Comparison of ENCODE assay signal across 14 cellular contexts in the genomic region with DNA sequence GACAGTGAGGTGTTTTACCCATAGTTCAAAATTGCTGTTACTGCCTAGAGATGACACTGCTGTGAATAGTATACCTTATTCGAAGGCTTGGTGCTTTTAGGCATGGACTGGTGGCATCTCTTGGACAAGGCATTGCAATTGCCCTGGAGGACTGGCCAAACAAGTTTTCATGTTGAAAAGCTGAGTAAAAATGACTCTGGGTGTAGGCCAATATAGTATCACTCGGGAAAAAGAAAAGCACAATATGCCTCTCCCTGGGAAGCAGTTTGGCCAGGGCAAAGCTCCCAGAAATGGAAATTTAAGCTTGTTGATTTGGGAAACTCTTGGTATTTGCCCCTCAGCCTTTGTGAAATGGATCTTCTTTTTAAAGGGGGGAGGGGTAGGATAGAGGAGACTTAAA. TPM values are rescaled to one million over a fixed set of nuclear protein-coding genes. Genes with fewer than 3 reads are reported as not detected.
DNase-seq lines count a peak whose midpoint lies in the region; ATAC-seq and TF ChIP-seq lines count a peak whose summit lies in the region.
"Had no signal": no experiment of that assay in that cellular context is flagged by ENCODE, and none has a peak within 500 bp of the region (broad histone marks: within the 10 kb centered on the region; RNA-seq: fewer than 3 reads in every experiment).

No MANE protein-coding gene starts in this region.

- CTCF ChIA-PET in activated CD4-positive, alpha-beta T cell treated with anti-CD3 and anti-CD28 coated beads, Interleukin-2, amount 10 ng/mL, durations not matched to agents 7 days and 5 days (lab: Charles Lee) = no interaction called here
- CTCF ChIA-PET in activated CD8-positive, alpha-beta T cell treated with anti-CD3 and anti-CD28 coated beads, Interleukin-2, amount 10 ng/mL, durations not matched to agents 7 days and 5 days (lab: Charles Lee) = no interaction called here

- H3K4me3 ChIP-seq in epithelial cell of esophagus (ENCODE audit: low read length) = no peak overlapping the region
- H3K4me3 ChIP-seq: vagina had no signal

- TF ChIP-seq CTCF in epithelial cell of esophagus (IDR thresholded peaks at IDR 0.05; ENCODE audit: insufficient read depth, low read depth, low read length, missing control alignments) = no peak
- TF ChIP-seq CTCF in nephron (IDR thresholded peaks at IDR 0.05; ENCODE audit: unreplicated experiment in 3 of 3) = no peak

- POLR2A ChIA-PET in activated CD4-positive, alpha-beta T cell treated with anti-CD3 and anti-CD28 coated beads, Interleukin-2, amount 10 ng/mL, durations not matched to agents 7 days and 5 days (lab: Charles Lee) = no interaction called here
- POLR2A ChIA-PET in activated CD8-positive, alpha-beta T cell treated with anti-CD3 and anti-CD28 coated beads, Interleukin-2, amount 10 ng/mL, durations not matched to agents 7 days and 5 days (lab: Charles Lee) = interaction anchor here (1.3 kb wide), 1 partner anchor 15 kb away, joined by 3 read pairs; no protein-coding TSS in a partner anchor

- no peak for DNase-seq in activated CD4-positive, alpha-beta T cell treated with anti-CD3 and anti-CD28 coated beads, Interleukin-2, amount 10 ng/mL, durations not matched to agents 7 days and 5 days
- no peak for DNase-seq in activated CD4-positive, alpha-beta T cell treated with anti-CD3 and anti-CD28 coated beads for 1 hour
- DNase-seq in NCI-H82 (lab: John Stamatoyannopoulos, UW) = peak; percentile 79
- DNase-seq in epithelial cell of esophagus (ENCODE audit: low read depth) = peak; percentile 79
- DNase-seq in activated CD8-positive, alpha-beta T cell treated with anti-CD3 and anti-CD28 coated beads, Interleukin-2, amount 10 ng/mL, durations not matched to agents 7 days and 5 days = no peak
- DNase-seq: aorta; dermis blood vessel endothelial cell; occipital lobe; stimulated activated naive B cell treated with anti-CD40 and anti-IgM and Interleukin-4, amounts not matched to agents 10 μg/mL and 1 μg/mL and 100 μg/mL, for 72 hours had no signal

- peaks cover 16% of the 10 kb centered on the region for H3K36me3 Mint-ChIP-seq in activated CD4-positive, alpha-beta T cell treated with anti-CD3 and anti-CD28 coated beads, Interleukin-2, amount 10 ng/mL, durations not matched to agents 7 days and 5 days (ENCODE audit: low read depth)
- peaks cover 13% of the 10 kb centered on the region for H3K36me3 Mint-ChIP-seq in nephron (ENCODE audit: low read depth)
- H3K36me3 Mint-ChIP-seq in activated CD8-positive, alpha-beta T cell treated with anti-CD3 and anti-CD28 coated beads, Interleukin-2, amount 10 ng/mL, durations not matched to agents 7 days and 5 days (ENCODE audit: low read depth) = peaks cover 20% of the 10 kb centered on the region

- peak overlapping the region; percentile 68 for H3K4me3 Mint-ChIP-seq in activated CD4-positive, alpha-beta T cell treated with anti-CD3 and anti-CD28 coated beads, Interleukin-2, amount 10 ng/mL, durations not matched to agents 7 days and 5 days
- no peak overlapping the region for H3K4me3 Mint-ChIP-seq in nephron
- H3K4me3 Mint-ChIP-seq in activated CD8-positive, alpha-beta T cell treated with anti-CD3 and anti-CD28 coated beads, Interleukin-2, amount 10 ng/mL, durations not matched to agents 7 days and 5 days = no peak overlapping the region
- H3K4me3 Mint-ChIP-seq: memory B cell; stimulated activated naive B cell treated with anti-CD40 and anti-IgM and Interleukin-4, amounts not matched to agents 10 μg/mL and 1 μg/mL and 100 μg/mL, for 72 hours had no signal

- no peaks in the 10 kb centered on the region for H3K27me3 Mint-ChIP-seq in activated CD4-positive, alpha-beta T cell treated with anti-CD3 and anti-CD28 coated beads, Interleukin-2, amount 10 ng/mL, durations not matched to agents 7 days and 5 days
- no peaks in the 10 kb centered on the region for H3K27me3 Mint-ChIP-seq in nephron (ENCODE audit: low read depth)
- H3K27me3 Mint-ChIP-seq in activated CD8-positive, alpha-beta T cell treated with anti-CD3 and anti-CD28 coated beads, Interleukin-2, amount 10 ng/mL, durations not matched to agents 7 days and 5 days (ENCODE audit: low read depth) = no peaks in the 10 kb centered on the region
- H3K27me3 Mint-ChIP-seq: memory B cell; stimulated activated naive B cell treated with anti-CD40 and anti-IgM and Interleukin-4, amounts not matched to agents 10 μg/mL and 1 μg/mL and 100 μg/mL, for 72 hours had no signal

- peaks cover 50% of the 10 kb centered on the region for H3K4me1 Mint-ChIP-seq in activated CD4-positive, alpha-beta T cell treated with anti-CD3 and anti-CD28 coated beads, Interleukin-2, amount 10 ng/mL, durations not matched to agents 7 days and 5 days
- peaks cover 30% of the 10 kb centered on the region for H3K4me1 Mint-ChIP-seq in nephron
- H3K4me1 Mint-ChIP-seq in activated CD8-positive, alpha-beta T cell treated with anti-CD3 and anti-CD28 coated beads, Interleukin-2, amount 10 ng/mL, durations not matched to agents 7 days and 5 days (ENCODE audit: low read depth) = peaks cover 32% of the 10 kb centered on the region

- peak overlapping the region; percentile 92 for H3K27ac Mint-ChIP-seq in activated CD4-positive, alpha-beta T cell treated with anti-CD3 and anti-CD28 coated beads, Interleukin-2, amount 10 ng/mL, durations not matched to agents 7 days and 5 days
- peak overlapping the region in 2 of 3 experiments; percentile 13 to 39 for H3K27ac Mint-ChIP-seq in nephron
- H3K27ac Mint-ChIP-seq in activated CD8-positive, alpha-beta T cell treated with anti-CD3 and anti-CD28 coated beads, Interleukin-2, amount 10 ng/mL, durations not matched to agents 7 days and 5 days = no peak overlapping the region
- H3K27ac Mint-ChIP-seq: memory B cell; stimulated activated naive B cell treated with anti-CD40 and anti-IgM and Interleukin-4, amounts not matched to agents 10 μg/mL and 1 μg/mL and 100 μg/mL, for 72 hours had no signal

- no peak for ATAC-seq in HG02840 (IDR thresholded peaks at IDR 0.05; ENCODE audit: low FRiP score, unreplicated experiment)
- ATAC-seq in activated CD8-positive, alpha-beta T cell treated with anti-CD3 and anti-CD28 coated beads, Interleukin-2, amount 10 ng/mL, durations not matched to agents 7 days and 5 days = no peak
- ATAC-seq in HG02870 (IDR thresholded peaks at IDR 0.05; ENCODE audit: unreplicated experiment) = no peak
- ATAC-seq: stimulated activated naive B cell treated with anti-CD40 and anti-IgM and Interleukin-4, amounts not matched to agents 10 μg/mL and 1 μg/mL and 100 μg/mL, for 72 hours had no signal

- H3K9me3 Mint-ChIP-seq in activated CD4-positive, alpha-beta T cell treated with anti-CD3 and anti-CD28 coated beads, Interleukin-2, amount 10 ng/mL, durations not matched to agents 7 days and 5 days = no peaks in the 10 kb centered on the region
- H3K9me3 Mint-ChIP-seq in nephron = no peaks in the 10 kb centered on the region
- H3K9me3 Mint-ChIP-seq in activated CD8-positive, alpha-beta T cell treated with anti-CD3 and anti-CD28 coated beads, Interleukin-2, amount 10 ng/mL, durations not matched to agents 7 days and 5 days (ENCODE audit: insufficient read depth) = no peaks in the 10 kb centered on the region
- H3K9me3 Mint-ChIP-seq: memory B cell; stimulated activated naive B cell treated with anti-CD40 and anti-IgM and Interleukin-4, amounts not matched to agents 10 μg/mL and 1 μg/mL and 100 μg/mL, for 72 hours had no signal

RNA-seq across cellular contexts. Expression of a gene that starts 54.8 kb away (rescaled TPM):
- 10 to 100 TPM; 38.9 to 42.1 TPM for total RNA-seq in activated CD4-positive, alpha-beta T cell treated with anti-CD3 and anti-CD28 coated beads, Interleukin-2, amount 10 ng/mL, durations not matched to agents 7 days and 5 days
- total RNA-seq in activated CD8-positive, alpha-beta T cell treated with anti-CD3 and anti-CD28 coated beads, Interleukin-2, amount 10 ng/mL, durations not matched to agents 7 days and 5 days = 10 to 100 TPM; 39.9 to 40.5 TPM

Comparison
In these comparisons a context has a peak if more than half of its experiments do, and no peak if none do; other contexts are left out.
1. DNase-seq: peak in NCI-H82 (single experiment) and epithelial cell of esophagus (single experiment); none in activated CD4-positive, alpha-beta T cell treated with anti-CD3 and anti-CD28 coated beads, Interleukin-2, amount 10 ng/mL, durations not matched to agents 7 days and 5 days (single experiment), activated CD4-positive, alpha-beta T cell treated with anti-CD3 and anti-CD28 coated beads for 1 hour (single experiment) and activated CD8-positive, alpha-beta T cell treated with anti-CD3 and anti-CD28 coated beads, Interleukin-2, amount 10 ng/mL, durations not matched to agents 7 days and 5 days (single experiment).